In genomic region chr1:40034869-40035268, GRCh38 we compare ENCODE assay signal across 13 cellular contexts. TPM values are rescaled to one million over a fixed set of nuclear protein-coding genes. Genes with fewer than 3 reads are reported as not detected.
DNase-seq lines count a peak whose midpoint lies in the region; ATAC-seq, FAIRE-seq and TF ChIP-seq lines count a peak whose summit lies in the region.
"Had no signal": no experiment of that assay in that cellular context is flagged by ENCODE, and none has a peak within 500 bp of the region (broad histone marks: within the 10 kb centered on the region; RNA-seq: fewer than 3 reads in every experiment).

No MANE protein-coding gene starts in this region.

- peak overlapping the region; percentile 75 for H3K27ac ChIP-seq in neutrophil
- H3K27ac ChIP-seq in hepatocyte, result no peak overlapping the region
- H3K27ac ChIP-seq: KMS-11 had no signal

- WGBS in hepatocyte (ENCODE audit: low lambda C conversion rate, missing lambda C conversion rate), result 68% methylated on average over 2 of the region's 2 CpGs

- no peaks in the 10 kb centered on the region for H3K79me2 ChIP-seq in hepatocyte

- H3K4me3 ChIP-seq in neutrophil (ENCODE audit: low read depth in 1 of 2, low read length in 1 of 2) (peak overlapping the region in 1 of 2 experiments; percentile 14), hepatocyte (no peak overlapping the region)
- H3K4me3 ChIP-seq: tibial nerve had no signal

- no peaks in the 10 kb centered on the region for H4K20me1 ChIP-seq in hepatocyte (ENCODE audit: insufficient read depth, poor library complexity, severe bottlenecking)

- peaks cover 10% of the 10 kb centered on the region for H3K36me3 Mint-ChIP-seq in activated CD8-positive, alpha-beta T cell treated with anti-CD3 and anti-CD28 coated beads, Interleukin-2, amount 10 ng/mL, durations not matched to agents 7 days and 5 days (ENCODE audit: low read depth)

- H3K4me3 Mint-ChIP-seq in activated CD8-positive, alpha-beta T cell treated with anti-CD3 and anti-CD28 coated beads, Interleukin-2, amount 10 ng/mL, durations not matched to agents 7 days and 5 days, result peak overlapping the region; percentile 9

- H3K4me2 ChIP-seq in hepatocyte, result no peak overlapping the region
- H3K4me2 ChIP-seq: KMS-11 had no signal

- no peaks in the 10 kb centered on the region for H3K27me3 ChIP-seq in neutrophil
- no peaks in the 10 kb centered on the region for H3K27me3 ChIP-seq in hepatocyte
- H3K27me3 ChIP-seq: tibial nerve had no signal

- TF ChIP-seq CTCF in neutrophil (IDR thresholded peaks at IDR 0.05), result no peak
- no peak for TF ChIP-seq CTCF in hepatocyte (IDR thresholded peaks at IDR 0.05; ENCODE audit: poor library complexity)

- H2AFZ ChIP-seq in hepatocyte, result no peak overlapping the region

- DNase-seq in SIG-M5 treated with dmso at 0.1 percent for 504 hours (lab: John Stamatoyannopoulos, UW; ENCODE audit: unreplicated experiment), result peak; percentile 32
- DNase-seq in SIG-M5 (lab: John Stamatoyannopoulos, UW), result no peak
- DNase-seq in GM12891 (ENCODE audit: insufficient read length, low spot score), result no peak
- DNase-seq in activated CD8-positive, alpha-beta T cell treated with anti-CD3 and anti-CD28 coated beads, Interleukin-2, amount 10 ng/mL, durations not matched to agents 7 days and 5 days, result peak; percentile 35
- DNase-seq in NCI-H345 (lab: John Stamatoyannopoulos, UW), result no peak
- DNase-seq in hepatocyte (ENCODE audit: low spot score), result no peak
- DNase-seq: cerebellar nuclear complex, DMS79, mesenchymal stem cell had no signal

- H3K4me1 Mint-ChIP-seq in activated CD8-positive, alpha-beta T cell treated with anti-CD3 and anti-CD28 coated beads, Interleukin-2, amount 10 ng/mL, durations not matched to agents 7 days and 5 days (ENCODE audit: low read depth), result peaks cover 59% of the 10 kb centered on the region

- no peaks in the 10 kb centered on the region for H3K9me3 Mint-ChIP-seq in activated CD8-positive, alpha-beta T cell treated with anti-CD3 and anti-CD28 coated beads, Interleukin-2, amount 10 ng/mL, durations not matched to agents 7 days and 5 days (ENCODE audit: insufficient read depth)

- no peaks in the 10 kb centered on the region for H3K9me2 ChIP-seq in hepatocyte (replicated peaks; ENCODE audit: insufficient read depth)

- POLR2A ChIA-PET in activated CD8-positive, alpha-beta T cell treated with anti-CD3 and anti-CD28 coated beads, Interleukin-2, amount 10 ng/mL, durations not matched to agents 7 days and 5 days (lab: Charles Lee), result interaction anchor here (0.9 kb wide), 1 partner anchor 16 kb away, joined by 3 read pairs; no protein-coding TSS in a partner anchor

- no peak for ATAC-seq in activated CD8-positive, alpha-beta T cell treated with anti-CD3 and anti-CD28 coated beads, Interleukin-2, amount 10 ng/mL, durations not matched to agents 7 days and 5 days
- ATAC-seq in HG02642 (IDR thresholded peaks at IDR 0.05; ENCODE audit: poor library complexity, unreplicated experiment), result no peak

- no peak for TF ChIP-seq POLR2A in GM12891 (IDR thresholded peaks at IDR 0.05; ENCODE audit: low read depth, low read length)

- H3K36me3 ChIP-seq in neutrophil (no peaks in the 10 kb centered on the region), hepatocyte (replicated peaks; ENCODE audit: insufficient read depth, low read depth) (no peaks in the 10 kb centered on the region)
- H3K36me3 ChIP-seq: tibial nerve had no signal

- CTCF ChIA-PET in activated CD8-positive, alpha-beta T cell treated with anti-CD3 and anti-CD28 coated beads, Interleukin-2, amount 10 ng/mL, durations not matched to agents 7 days and 5 days (lab: Charles Lee), result interaction anchor here (0.8 to 8.1 kb wide), 9 partner anchors 22 to 376 kb away, joined by 3 to 150 read pairs (median 4); no protein-coding TSS in a partner anchor

- peaks cover 2% of the 10 kb centered on the region for H3K27me3 Mint-ChIP-seq in activated CD8-positive, alpha-beta T cell treated with anti-CD3 and anti-CD28 coated beads, Interleukin-2, amount 10 ng/mL, durations not matched to agents 7 days and 5 days (ENCODE audit: low read depth)

- FAIRE-seq in GM12891 (lab: Jason Lieb, UNC), result peak; percentile 59

- H3K4me1 ChIP-seq in neutrophil (ENCODE audit: control insufficient read depth in 1 of 2, insufficient read depth in 1 of 2, low read depth in 1 of 2, low read length in 1 of 2), result peaks cover 56 to 66% of the 10 kb centered on the region in 2 experiments
- H3K4me1 ChIP-seq in hepatocyte (ENCODE audit: insufficient read depth), result peaks cover 19% of the 10 kb centered on the region

- peak overlapping the region; percentile 80 for H3K27ac Mint-ChIP-seq in activated CD8-positive, alpha-beta T cell treated with anti-CD3 and anti-CD28 coated beads, Interleukin-2, amount 10 ng/mL, durations not matched to agents 7 days and 5 days

- H3K9me3 ChIP-seq in neutrophil, result no peaks in the 10 kb centered on the region
- no peaks in the 10 kb centered on the region for H3K9me3 ChIP-seq in hepatocyte (ENCODE audit: low read depth)
- H3K9me3 ChIP-seq: tibial nerve had no signal

TF ChIP-seq in GM12891, 5 proteins besides CTCF, POLR2A, EP300 and RAD21:
- no peak for TF ChIP-seq POU2F2 (IDR thresholded peaks at IDR 0.05; ENCODE audit: low read depth, low read length)
- TF ChIP-seq POLR2AphosphoS5 (IDR thresholded peaks at IDR 0.05; ENCODE audit: low read depth, low read length), result no peak
- TF ChIP-seq PAX5 (IDR thresholded peaks at IDR 0.05; ENCODE audit: insufficient read depth, low read length, severe bottlenecking), result no peak
- TF ChIP-seq SPI1 (IDR thresholded peaks at IDR 0.05; ENCODE audit: low read depth, low read length), result peak; percentile 22; the same call in 1 of the 2 replicates

RNA-seq across cellular contexts. Expression of gene CAP1, which starts 5.7 kb away (rescaled TPM):
- 324 TPM for polyA plus RNA-seq in GM12891 (2012; ENCODE audit: low read depth, missing spikeins)
- total RNA-seq in activated CD8-positive, alpha-beta T cell treated with anti-CD3 and anti-CD28 coated beads, Interleukin-2, amount 10 ng/mL, durations not matched to agents 7 days and 5 days, result 100 to 1,000 TPM; 805 to 847 TPM
- total RNA-seq in hepatocyte, result 186 and 191 TPM in 2 replicates
- polyA plus RNA-seq in hepatocyte, result 189 and 191 TPM in 2 replicates

Comparison
In these comparisons a context has a peak if more than half of its experiments do, and no peak if none do; other contexts are left out.
1. DNase-seq: peak in SIG-M5 treated with dmso at 0.1 percent for 504 hours (single experiment) and activated CD8-positive, alpha-beta T cell treated with anti-CD3 and anti-CD28 coated beads, Interleukin-2, amount 10 ng/mL, durations not matched to agents 7 days and 5 days (single experiment); none in SIG-M5 (single experiment), GM12891 (single experiment), NCI-H345 (single experiment) and hepatocyte (single experiment).